In genomic region chr7:128444242-128444641, GRCh38 we compare ENCODE assay signal across 13 cellular contexts. TPM values are rescaled to one million over a fixed set of nuclear protein-coding genes. Genes with fewer than 3 reads are reported as not detected.
DNase-seq lines count a peak whose midpoint lies in the region; ATAC-seq and TF ChIP-seq lines count a peak whose summit lies in the region.
"Had no signal": no experiment of that assay in that cellular context is flagged by ENCODE, and none has a peak within 500 bp of the region (broad histone marks: within the 10 kb centered on the region; RNA-seq: fewer than 3 reads in every experiment).

No MANE protein-coding gene starts in this region.

- POLR2A ChIA-PET in activated naive CD8-positive, alpha-beta T cell treated with anti-CD3 and anti-CD28 coated beads, Interleukin-2, amount 10 ng/mL, durations not matched to agents 7 days and 5 days (lab: Charles Lee): no interaction called here

- H3K9me3 ChIP-seq in subcutaneous abdominal adipose tissue (ENCODE audit: control insufficient read depth in 5 of 5, low read length in 5 of 5): no peaks in the 10 kb centered on the region
- H3K9me3 ChIP-seq: psoas muscle had no signal

- no peak for TF ChIP-seq CTCF in epithelial cell of esophagus (IDR thresholded peaks at IDR 0.05; ENCODE audit: insufficient read depth, low read depth, low read length, missing control alignments)

- no peaks in the 10 kb centered on the region for H3K9me3 Mint-ChIP-seq in activated naive CD8-positive, alpha-beta T cell treated with anti-CD3 and anti-CD28 coated beads, Interleukin-2, amount 10 ng/mL, durations not matched to agents 7 days and 5 days
- no peaks in the 10 kb centered on the region for H3K9me3 Mint-ChIP-seq in activated naive CD8-positive, alpha-beta T cell treated with anti-CD3 and anti-CD28 coated beads for 36 hours
- H3K9me3 Mint-ChIP-seq: activated naive CD4-positive, alpha-beta T cell treated with anti-CD3 and anti-CD28 coated beads, Interleukin-2, amount 10 ng/mL, durations not matched to agents 7 days and 5 days had no signal

- no peak overlapping the region for H3K27ac Mint-ChIP-seq in activated naive CD8-positive, alpha-beta T cell treated with anti-CD3 and anti-CD28 coated beads, Interleukin-2, amount 10 ng/mL, durations not matched to agents 7 days and 5 days
- no peak overlapping the region for H3K27ac Mint-ChIP-seq in activated naive CD8-positive, alpha-beta T cell treated with anti-CD3 and anti-CD28 coated beads for 36 hours
- H3K27ac Mint-ChIP-seq: activated naive CD4-positive, alpha-beta T cell treated with anti-CD3 and anti-CD28 coated beads, Interleukin-2, amount 10 ng/mL, durations not matched to agents 7 days and 5 days had no signal

- no peaks in the 10 kb centered on the region for H3K36me3 ChIP-seq in subcutaneous abdominal adipose tissue (ENCODE audit: control insufficient read depth in 5 of 5, insufficient read depth in 5 of 5, low read length in 5 of 5)

- H3K27me3 ChIP-seq in subcutaneous abdominal adipose tissue (ENCODE audit: control insufficient read depth in 5 of 5, insufficient read depth in 4 of 5, low read length in 5 of 5): no peaks in the 10 kb centered on the region

- H3K4me1 Mint-ChIP-seq in activated naive CD8-positive, alpha-beta T cell treated with anti-CD3 and anti-CD28 coated beads, Interleukin-2, amount 10 ng/mL, durations not matched to agents 7 days and 5 days: peaks cover 2% of the 10 kb centered on the region
- peaks cover 5% of the 10 kb centered on the region for H3K4me1 Mint-ChIP-seq in activated naive CD8-positive, alpha-beta T cell treated with anti-CD3 and anti-CD28 coated beads for 36 hours
- H3K4me1 Mint-ChIP-seq: activated naive CD4-positive, alpha-beta T cell treated with anti-CD3 and anti-CD28 coated beads, Interleukin-2, amount 10 ng/mL, durations not matched to agents 7 days and 5 days had no signal

- peak overlapping the region; percentile 3 for H3K27ac ChIP-seq in subcutaneous abdominal adipose tissue (ENCODE audit: low read depth, low read length)
- H3K27ac ChIP-seq: psoas muscle had no signal

- ATAC-seq in activated naive CD8-positive, alpha-beta T cell treated with anti-CD3 and anti-CD28 coated beads, Interleukin-2, amount 10 ng/mL, durations not matched to agents 7 days and 5 days (ENCODE audit: low read depth): peak; percentile 47
- ATAC-seq in HG03460 (IDR thresholded peaks at IDR 0.05; ENCODE audit: unreplicated experiment): no peak
- ATAC-seq: psoas muscle had no signal

- H3K4me3 Mint-ChIP-seq in activated naive CD8-positive, alpha-beta T cell treated with anti-CD3 and anti-CD28 coated beads, Interleukin-2, amount 10 ng/mL, durations not matched to agents 7 days and 5 days: no peak overlapping the region
- H3K4me3 Mint-ChIP-seq in activated naive CD8-positive, alpha-beta T cell treated with anti-CD3 and anti-CD28 coated beads for 36 hours: no peak overlapping the region
- H3K4me3 Mint-ChIP-seq: activated naive CD4-positive, alpha-beta T cell treated with anti-CD3 and anti-CD28 coated beads, Interleukin-2, amount 10 ng/mL, durations not matched to agents 7 days and 5 days had no signal

- H3K4me3 ChIP-seq in epithelial cell of esophagus (ENCODE audit: low read length) (no peak overlapping the region), subcutaneous abdominal adipose tissue (ENCODE audit: low read depth in 1 of 5, low read length in 5 of 5) (no peak overlapping the region)
- H3K4me3 ChIP-seq: psoas muscle had no signal

- H3K4me1 ChIP-seq in subcutaneous abdominal adipose tissue (ENCODE audit: control insufficient read depth in 5 of 5, insufficient read depth in 5 of 5, low read length in 5 of 5): peaks cover 0 to 43% (median 35%) of the 10 kb centered on the region in 5 donors
- H3K4me1 ChIP-seq: psoas muscle had no signal

- H3K9ac ChIP-seq in subcutaneous abdominal adipose tissue (ENCODE audit: low read length in 5 of 5): no peak overlapping the region

- H3K27me3 Mint-ChIP-seq in activated naive CD8-positive, alpha-beta T cell treated with anti-CD3 and anti-CD28 coated beads, Interleukin-2, amount 10 ng/mL, durations not matched to agents 7 days and 5 days: peaks cover 3% of the 10 kb centered on the region
- H3K27me3 Mint-ChIP-seq in activated naive CD8-positive, alpha-beta T cell treated with anti-CD3 and anti-CD28 coated beads for 36 hours: no peaks in the 10 kb centered on the region

- no peak for DNase-seq in activated naive CD8-positive, alpha-beta T cell treated with anti-CD3 and anti-CD28 coated beads, Interleukin-2, amount 10 ng/mL, durations not matched to agents 7 days and 5 days
- DNase-seq in activated naive CD8-positive, alpha-beta T cell treated with anti-CD3 and anti-CD28 coated beads for 36 hours: no peak
- DNase-seq in NCI-H526 treated with DMSO at 0.1 percent for 48 hours (lab: John Stamatoyannopoulos, UW) (peak; percentile 42), epithelial cell of esophagus (ENCODE audit: low read depth) (peak; percentile 66), foreskin melanocyte (no peak), Ammon's horn (ENCODE audit: low spot score) (no peak)
- DNase-seq: activated naive CD4-positive, alpha-beta T cell treated with anti-CD3 and anti-CD28 coated beads, Interleukin-2, amount 10 ng/mL, durations not matched to agents 7 days and 5 days; cerebellar nuclear complex; NCI-H1694; psoas muscle; stimulated activated CD4-positive, alpha-beta T cell treated with anti-CD3 and anti-CD28 coated beads, Interleukin-1b, Interleukin-23, amount 100 ng/mL, for 48 hours had no signal

- no peaks in the 10 kb centered on the region for H3K36me3 Mint-ChIP-seq in activated naive CD8-positive, alpha-beta T cell treated with anti-CD3 and anti-CD28 coated beads, Interleukin-2, amount 10 ng/mL, durations not matched to agents 7 days and 5 days
- H3K36me3 Mint-ChIP-seq in activated naive CD8-positive, alpha-beta T cell treated with anti-CD3 and anti-CD28 coated beads for 36 hours: peaks cover 2% of the 10 kb centered on the region
- H3K36me3 Mint-ChIP-seq: activated naive CD4-positive, alpha-beta T cell treated with anti-CD3 and anti-CD28 coated beads, Interleukin-2, amount 10 ng/mL, durations not matched to agents 7 days and 5 days had no signal

RNA-seq across cellular contexts. Expression of gene HILPDA, which starts 11.4 kb away (rescaled TPM):
- total RNA-seq in activated naive CD8-positive, alpha-beta T cell treated with anti-CD3 and anti-CD28 coated beads, Interleukin-2, amount 10 ng/mL, durations not matched to agents 7 days and 5 days: 10 to 100 TPM; 27.8 to 28.4 TPM
- 10 to 100 TPM; 72.3 to 72.8 TPM for total RNA-seq in activated naive CD8-positive, alpha-beta T cell treated with anti-CD3 and anti-CD28 coated beads for 36 hours

RNA-seq across cellular contexts. Expression of gene METTL2B, which starts 32.3 kb away (rescaled TPM):
- total RNA-seq in activated naive CD8-positive, alpha-beta T cell treated with anti-CD3 and anti-CD28 coated beads, Interleukin-2, amount 10 ng/mL, durations not matched to agents 7 days and 5 days: 10 to 100 TPM; 26.7 to 27.8 TPM
- total RNA-seq in activated naive CD8-positive, alpha-beta T cell treated with anti-CD3 and anti-CD28 coated beads for 36 hours: 10 to 100 TPM; 57.3 to 59.8 TPM

RNA-seq across cellular contexts. Expression of gene IMPDH1, which starts 34.5 kb away (rescaled TPM):
- 10 to 100 TPM; 59.0 to 64.4 TPM for total RNA-seq in activated naive CD8-positive, alpha-beta T cell treated with anti-CD3 and anti-CD28 coated beads, Interleukin-2, amount 10 ng/mL, durations not matched to agents 7 days and 5 days
- total RNA-seq in activated naive CD8-positive, alpha-beta T cell treated with anti-CD3 and anti-CD28 coated beads for 36 hours: 10 to 100 TPM; 71.0 to 73.9 TPM

Comparison
In these comparisons a context has a peak if more than half of its experiments do, and no peak if none do; other contexts are left out.
1. DNase-seq: peak in NCI-H526 treated with DMSO at 0.1 percent for 48 hours (single experiment) and epithelial cell of esophagus (single experiment); none in activated naive CD8-positive, alpha-beta T cell treated with anti-CD3 and anti-CD28 coated beads, Interleukin-2, amount 10 ng/mL, durations not matched to agents 7 days and 5 days (single experiment), activated naive CD8-positive, alpha-beta T cell treated with anti-CD3 and anti-CD28 coated beads for 36 hours (single experiment), foreskin melanocyte (single experiment) and Ammon's horn (single experiment).